8 cellular contexts compared by ENCODE assay signal in genomic region chr2:175203621-175204496, GRCh38. TPM values are rescaled to one million over a fixed set of nuclear protein-coding genes. Genes with fewer than 3 reads are reported as not detected.
DNase-seq lines count a peak whose midpoint lies in the region; ATAC-seq and TF ChIP-seq lines count a peak whose summit lies in the region.

No MANE protein-coding gene starts in this region.

- ATAC-seq in GM18517 (IDR thresholded peaks at IDR 0.05; ENCODE audit: unreplicated experiment) (peak; percentile 88), HG03135 (IDR thresholded peaks at IDR 0.05; ENCODE audit: unreplicated experiment) (peak; percentile 66)
- ATAC-seq in naive thymus-derived CD8-positive, alpha-beta T cell, result peak; percentile 88 to 95

- no peaks in the 10 kb centered on the region for H3K36me3 ChIP-seq in endodermal cell (ENCODE audit: control insufficient read depth, insufficient read depth, low read length)
- no peaks in the 10 kb centered on the region for H3K36me3 ChIP-seq in tibial artery

- H3K9me3 ChIP-seq in endodermal cell (ENCODE audit: control insufficient read depth, low read length) (peaks cover 6% of the 10 kb centered on the region), tibial artery (no peaks in the 10 kb centered on the region)

- H3K4me1 ChIP-seq in endodermal cell (ENCODE audit: control insufficient read depth, insufficient read depth, low read length) (no peaks in the 10 kb centered on the region), tibial artery (no peaks in the 10 kb centered on the region)

- WGBS in endodermal cell (ENCODE audit: insufficient coverage in 1 of 2, insufficient read length in 1 of 2), 2 experiments, result 55 to 57% methylated on average over 5 to 12 of the region's 12 CpGs

- DNase-seq in AG08396 (ENCODE audit: low spot score), result peak; percentile 53
- DNase-seq in NCI-H226, result peak; percentile 11
- peak; percentile 28 to 38 for DNase-seq in activated CD4-positive, alpha-beta T cell treated with anti-CD3 and anti-CD28 coated beads for 4 hours
- peak; percentile 89 for DNase-seq in endodermal cell
- DNase-seq in naive thymus-derived CD8-positive, alpha-beta T cell, result peak in 9 of 10 donors; percentile 6 to 63 (median 35)
- DNase-seq in tibial artery, result peak in 1 of 2 donors; percentile 29

- POLR2A ChIA-PET in naive thymus-derived CD8-positive, alpha-beta T cell (lab: Charles Lee), result no interaction called here

- H3K27ac ChIP-seq in endodermal cell (ENCODE audit: low read depth, low read length) (no peak overlapping the region), tibial artery (no peak overlapping the region)

- intact Hi-C loops in tibial artery (cut with DNase I; ENCODE audit: low total_unique reads), result no loop called here

- H3K4me3 ChIP-seq in endodermal cell (ENCODE audit: low read length) (no peak overlapping the region), tibial artery (no peak overlapping the region)

- H3K27me3 ChIP-seq in endodermal cell (ENCODE audit: control insufficient read depth, insufficient read depth, low read length, poor library complexity, severe bottlenecking), result no peaks in the 10 kb centered on the region
- peaks cover 0 to 6% of the 10 kb centered on the region in 2 donors for H3K27me3 ChIP-seq in tibial artery

- no peak overlapping the region for H3K27ac Mint-ChIP-seq in endodermal cell
- H3K27ac Mint-ChIP-seq in naive thymus-derived CD8-positive, alpha-beta T cell, result no peak overlapping the region

- peaks cover 7% of the 10 kb centered on the region for H3K27me3 Mint-ChIP-seq in endodermal cell (ENCODE audit: insufficient read depth)
- peaks cover 2 to 25% (median 10%) of the 10 kb centered on the region in 5 donors for H3K27me3 Mint-ChIP-seq in naive thymus-derived CD8-positive, alpha-beta T cell

- peak; percentile 84 for TF ChIP-seq CTCF in endodermal cell (conservative IDR thresholded peaks at IDR 0.05)
- TF ChIP-seq CTCF in tibial artery (IDR thresholded peaks at IDR 0.05), result peak; percentile 38 to 41

- H3K4me3 Mint-ChIP-seq in endodermal cell, result no peak overlapping the region
- peak overlapping the region in 2 of 10 donors; percentile 25 to 64 for H3K4me3 Mint-ChIP-seq in naive thymus-derived CD8-positive, alpha-beta T cell

- H3K9me3 Mint-ChIP-seq in endodermal cell, result peaks cover 10% of the 10 kb centered on the region
- peaks cover 0 to 5% (median 0%) of the 10 kb centered on the region in 9 donors for H3K9me3 Mint-ChIP-seq in naive thymus-derived CD8-positive, alpha-beta T cell

- H3K36me3 Mint-ChIP-seq in endodermal cell (ENCODE audit: low read depth), result peaks cover 2% of the 10 kb centered on the region
- H3K36me3 Mint-ChIP-seq in naive thymus-derived CD8-positive, alpha-beta T cell, result peaks cover 0 to 2% (median 0%) of the 10 kb centered on the region in 3 donors

- H3K9ac ChIP-seq in endodermal cell (ENCODE audit: extremely low read depth, low read length, poor library complexity, severe bottlenecking), result no peak overlapping the region

- peaks cover 14% of the 10 kb centered on the region for H3K4me1 Mint-ChIP-seq in endodermal cell
- H3K4me1 Mint-ChIP-seq in naive thymus-derived CD8-positive, alpha-beta T cell, result peaks cover 0 to 6% (median 3%) of the 10 kb centered on the region in 4 donors

RNA-seq across cellular contexts. Expression of gene ATP5MC3, which starts 22.3 kb away (rescaled TPM):
- total RNA-seq in endodermal cell, result 100 to 1,000 TPM; 261 to 296 TPM
- 303 TPM for polyA plus RNA-seq in endodermal cell (2013, experiment 1 of 2)
- polyA plus RNA-seq in endodermal cell (2013, experiment 2 of 2), result 288 TPM
- 10 to 100 TPM; 77.6 to 83.9 TPM for total RNA-seq in naive thymus-derived CD8-positive, alpha-beta T cell
- 100 to 1,000 TPM; 363 to 420 (median 406) TPM for polyA plus RNA-seq in naive thymus-derived CD8-positive, alpha-beta T cell

RNA-seq across cellular contexts. Expression of gene ATF2, which starts 35.9 kb away (rescaled TPM):
- 10 to 100 TPM; 53.0 to 56.0 TPM for total RNA-seq in endodermal cell
- polyA plus RNA-seq in endodermal cell (2013, experiment 1 of 2), result 52.6 TPM
- polyA plus RNA-seq in endodermal cell (2013, experiment 2 of 2), result 48.9 TPM
- 10 to 100 TPM; 58.2 to 62.8 TPM for total RNA-seq in naive thymus-derived CD8-positive, alpha-beta T cell
- polyA plus RNA-seq in naive thymus-derived CD8-positive, alpha-beta T cell, result 10 to 100 TPM; 19.5 to 36.5 (median 27.6) TPM
